Comparison of ENCODE assay signal across 25 cellular contexts in the genomic region with DNA sequence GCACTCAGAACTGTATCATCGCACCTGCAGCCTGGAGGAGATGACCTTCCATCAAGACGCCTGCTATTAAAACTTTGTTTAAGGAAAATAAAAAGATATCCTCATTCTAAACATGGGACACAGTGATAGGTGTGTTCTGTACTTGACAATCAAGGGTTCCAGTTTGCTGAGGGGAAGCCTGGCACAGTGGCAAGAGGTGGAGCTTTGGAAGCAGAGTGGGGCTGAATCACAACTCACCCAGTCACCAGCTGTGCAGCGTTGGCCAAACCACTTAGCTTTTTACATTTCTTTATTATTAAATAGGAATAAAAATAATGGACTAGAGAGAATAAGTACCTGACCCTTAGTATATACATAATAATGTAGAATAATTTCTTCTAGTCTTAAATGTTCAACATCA.
DNase-seq lines count a peak whose midpoint lies in the region; ATAC-seq and TF ChIP-seq lines count a peak whose summit lies in the region.
"Had no signal": no experiment of that assay in that cellular context is flagged by ENCODE, and none has a peak within 500 bp of the region (broad histone marks: within the 10 kb centered on the region; RNA-seq: fewer than 3 reads in every experiment).

No MANE protein-coding gene starts in this region.

- peaks cover 36% of the 10 kb centered on the region for H3K4me1 ChIP-seq in BLaER1
- H3K4me1 ChIP-seq: A549, SJSA1 had no signal

- no peak for TF ChIP-seq CTCF in GM13977 (IDR thresholded peaks at IDR 0.05; ENCODE audit: extremely low read depth, insufficient read depth, missing control alignments)

- H3K4me3 ChIP-seq in BLaER1 = no peak overlapping the region
- H3K4me3 ChIP-seq: A549, K562, MG63, PC-9, SJSA1 had no signal

- peaks cover 29% of the 10 kb centered on the region; the same call in 1 of the 2 replicates for H3K36me3 ChIP-seq in BLaER1
- H3K36me3 ChIP-seq: MG63, SJSA1 had no signal

- in situ Hi-C loops in GM13977 (cut with MboI; ENCODE audit: low pct_unique_long_range_greater_than_20kb, low sequenced_read_pairs, unreplicated experiment) = no loop called here

- peak; percentile 76 for ATAC-seq in esophagus mucosa
- ATAC-seq: A549, HepG2, K562 had no signal

- H3K9ac ChIP-seq in BLaER1 = no peak overlapping the region

- no peaks in the 10 kb centered on the region for H4K20me1 ChIP-seq in BLaER1

- DNase-seq in M059J (ENCODE audit: low read depth) = peak; percentile 20
- peak; percentile 22 for DNase-seq in mesenteric fat pad (ENCODE audit: low spot score)
- no peak for DNase-seq in activated CD4-positive, alpha-beta T cell treated with anti-CD3 and anti-CD28 coated beads for 4 hours
- DNase-seq in GM13977 (ENCODE audit: low spot score) = no peak
- DNase-seq in HPDE6-E6E7 (ENCODE audit: extremely low spot score) = no peak
- DNase-seq: CD8-positive, alpha-beta memory T cell; DND-41; H7; Kasumi-1; MG63; NCI-H1105 treated with DMSO at 0.1 percent for 48 hours; NCI-H2029; NCI-H446; NCI-H524 treated with DMSO at 0.1 percent for 48 hours; NCI-H774; NK-92 treated with Interleukin-12 subunit alpha and Interleukin-12 subunit beta, amount 100 ng/mL, for 24 hours; PC-9; Right ventricle myocardium superior; RPMI8226 had no signal

- H3K4me2 ChIP-seq in BLaER1 = peak overlapping the region; percentile 29; the same call in 1 of the 2 replicates
- H3K4me2 ChIP-seq: A549, PC-9 had no signal

- 0 out of 2 replicates have a peak overlapping the region, but pooled peaks have one; percentile 11 for H3K27ac ChIP-seq in BLaER1
- H3K27ac ChIP-seq: A549, PC-9, SJSA1 had no signal

- no peaks in the 10 kb centered on the region for H3K27me3 ChIP-seq in BLaER1
- H3K27me3 ChIP-seq: MG63, SJSA1 had no signal

- peaks cover 21% of the 10 kb centered on the region for H3K9me3 ChIP-seq in BLaER1
- H3K9me3 ChIP-seq: A549, MG63, SJSA1 had no signal

Comparison
In these comparisons a context has a peak if more than half of its experiments do, and no peak if none do; other contexts are left out.
1. DNase-seq: peak in M059J (single experiment) and mesenteric fat pad (single experiment); none in activated CD4-positive, alpha-beta T cell treated with anti-CD3 and anti-CD28 coated beads for 4 hours (0 of 2), GM13977 (single experiment) and HPDE6-E6E7 (single experiment).